9 cellular contexts compared by ENCODE assay signal in genomic region chr22:19986011-19986409, GRCh38. TPM values are rescaled to one million over a fixed set of nuclear protein-coding genes. Genes with fewer than 3 reads are reported as not detected.
DNase-seq lines count a peak whose midpoint lies in the region; ATAC-seq and TF ChIP-seq lines count a peak whose summit lies in the region.
"Had no signal": no experiment of that assay in that cellular context is flagged by ENCODE, and none has a peak within 500 bp of the region (broad histone marks: within the 10 kb centered on the region; RNA-seq: fewer than 3 reads in every experiment).

No MANE protein-coding gene starts in this region.

- TF ChIP-seq CTCF in HCT116 (IDR thresholded peaks at IDR 0.05 in 2 of 3, conservative IDR thresholded peaks at IDR 0.05 in 1 of 3; ENCODE audit: borderline replicate concordance in 1 of 3, insufficient read depth in 1 of 3, low read depth in 2 of 3, low read length in 2 of 3): no peak
- TF ChIP-seq CTCF in smooth muscle cell (IDR thresholded peaks at IDR 0.05; ENCODE audit: borderline replicate concordance, insufficient read depth, poor library complexity, severe bottlenecking): no peak
- no peak for TF ChIP-seq CTCF in GM13977 (IDR thresholded peaks at IDR 0.05; ENCODE audit: extremely low read depth, insufficient read depth, missing control alignments)

- DNase-seq in HCT116 (ENCODE audit: low read depth, low spot score) (no peak), adipocyte (ENCODE audit: low read depth) (no peak), smooth muscle cell (lab: John Stamatoyannopoulos, UW; ENCODE audit: unreplicated experiment) (no peak), HuH-7.5 (ENCODE audit: low spot score) (no peak), GM19238 (ENCODE audit: insufficient read length, low spot score) (no peak), DMS79 (lab: John Stamatoyannopoulos, UW) (no peak), GM13977 (ENCODE audit: low spot score) (no peak)
- DNase-seq: SIG-M5 had no signal

- H3K27me3 ChIP-seq in HCT116 (ENCODE audit: insufficient read depth, low read length): no peaks in the 10 kb centered on the region
- no peaks in the 10 kb centered on the region for H3K27me3 ChIP-seq in adipocyte (replicated peaks; ENCODE audit: control insufficient read depth, insufficient read depth, low read length)
- H3K27me3 ChIP-seq in smooth muscle cell (ENCODE audit: low read depth): peaks cover 11% of the 10 kb centered on the region

- in situ Hi-C loops in GM13977 (cut with MboI; ENCODE audit: low pct_unique_long_range_greater_than_20kb, low sequenced_read_pairs, unreplicated experiment): no loop called here

- H3K9ac ChIP-seq in HCT116 (ENCODE audit: low read length) (peak overlapping the region; percentile 79), adipocyte (ENCODE audit: low read length) (peak overlapping the region; percentile 80), smooth muscle cell (ENCODE audit: low read depth) (no peak overlapping the region)

- TF ChIP-seq POLR2A in HCT116 (IDR thresholded peaks at IDR 0.05; ENCODE audit: borderline replicate concordance, extremely low read depth, insufficient read depth, insufficient read length): no peak

- no peaks in the 10 kb centered on the region for H3F3A ChIP-seq in smooth muscle cell (ENCODE audit: low read depth)

- POLR2A ChIA-PET in HCT116 (lab: Charles Lee): no interaction called here

- no peaks in the 10 kb centered on the region for H3K36me3 ChIP-seq in HCT116 (ENCODE audit: control insufficient read depth in 1 of 2, insufficient read depth in 2 of 2, low read length in 2 of 2)
- H3K36me3 ChIP-seq in adipocyte (ENCODE audit: control insufficient read depth, insufficient read depth, low read length, severe bottlenecking): no peaks in the 10 kb centered on the region
- no peaks in the 10 kb centered on the region for H3K36me3 ChIP-seq in smooth muscle cell (ENCODE audit: low read depth)

- no peak for ATAC-seq in HCT116

- no peak for TF ChIP-seq RAD21 in HCT116 (IDR thresholded peaks at IDR 0.05; ENCODE audit: low read depth)

- H3K79me2 ChIP-seq in HCT116 (ENCODE audit: insufficient read depth, low read length): peaks cover 16% of the 10 kb centered on the region
- H3K79me2 ChIP-seq in smooth muscle cell (ENCODE audit: low read depth): no peaks in the 10 kb centered on the region

- intact Hi-C loops in HCT116 (cut with micrococcal nuclease): loop anchor here (10.0 kb wide), 1 partner anchor 99 kb away; the partner anchor contains the start of gene DGCR8

- no peaks in the 10 kb centered on the region for H3K9me3 ChIP-seq in HCT116 (ENCODE audit: control insufficient read depth in 1 of 2, insufficient read depth in 1 of 2, low read depth in 1 of 2, low read length in 2 of 2)
- no peaks in the 10 kb centered on the region for H3K9me3 ChIP-seq in adipocyte (ENCODE audit: control insufficient read depth, low read length)
- no peaks in the 10 kb centered on the region for H3K9me3 ChIP-seq in iPS-18c (ENCODE audit: control insufficient read depth, insufficient read depth, low read length)
- no peaks in the 10 kb centered on the region for H3K9me3 ChIP-seq in smooth muscle cell (replicated peaks; ENCODE audit: low read depth)

- no peaks in the 10 kb centered on the region for H3K9me2 ChIP-seq in HCT116 (ENCODE audit: insufficient read depth)

- H4K20me1 ChIP-seq in HCT116 (ENCODE audit: insufficient read depth): no peaks in the 10 kb centered on the region
- H4K20me1 ChIP-seq in smooth muscle cell (ENCODE audit: low read depth): no peaks in the 10 kb centered on the region

- peak overlapping the region; percentile 68 to 85 for H3K4me3 ChIP-seq in HCT116 (replicated peaks in 1 of 2; ENCODE audit: low read depth in 1 of 2, low read length in 2 of 2)
- H3K4me3 ChIP-seq in adipocyte (ENCODE audit: low read length): peak overlapping the region; percentile 77
- peak overlapping the region; percentile 93 for H3K4me3 ChIP-seq in iPS-18c (ENCODE audit: insufficient read depth, low read depth, low read length)
- peak overlapping the region; percentile 86 for H3K4me3 ChIP-seq in smooth muscle cell

- RAD21 ChIA-PET in HCT116 (lab: Charles Lee; ENCODE audit: low non-redundant PET in 1 of 2, low total read pairs in 2 of 2, uncharacterized antibody in 2 of 2, unreplicated experiment in 2 of 2): no interaction called here

- H3K4me2 ChIP-seq in HCT116 (ENCODE audit: low read length): peak overlapping the region; percentile 96
- H3K4me2 ChIP-seq in smooth muscle cell: peak overlapping the region; percentile 99

- TSS peak; percentile 41 for BruUV-seq in HCT116 (replicated peaks; lab: Mats Ljungman, UMichigan)

- CTCF ChIA-PET in HCT116 (lab: Charles Lee): no interaction called here

- 83% methylated on average over 2 of the region's 2 CpGs for WGBS in smooth muscle cell (ENCODE audit: low lambda C conversion rate)

- H3K27ac ChIP-seq in HCT116 (ENCODE audit: low read depth, low read length): peak overlapping the region; percentile 68
- no peak overlapping the region for H3K27ac ChIP-seq in smooth muscle cell (ENCODE audit: low read depth)

- H3K4me1 ChIP-seq in HCT116 (ENCODE audit: control insufficient read depth in 1 of 2, insufficient read depth in 2 of 2, low read length in 2 of 2): peaks cover 37 to 45% of the 10 kb centered on the region in 2 experiments
- H3K4me1 ChIP-seq in adipocyte (ENCODE audit: control insufficient read depth, insufficient read depth, low read length): no peaks in the 10 kb centered on the region
- peaks cover 7% of the 10 kb centered on the region for H3K4me1 ChIP-seq in smooth muscle cell (ENCODE audit: low read depth)

- H2AFZ ChIP-seq in HCT116 (ENCODE audit: low read depth, low read length, poor library complexity, severe bottlenecking): no peak overlapping the region
- H2AFZ ChIP-seq in smooth muscle cell (ENCODE audit: low read depth): no peak overlapping the region

TF ChIP-seq in HCT116, 20 proteins besides CTCF, POLR2A, EP300 and RAD21 (continues in another document):
- TF ChIP-seq POLR2AphosphoS5 (IDR thresholded peaks at IDR 0.05; ENCODE audit: low read depth, low read length) (no peak), FOSL1 (IDR thresholded peaks at IDR 0.05; ENCODE audit: low read depth) (no peak), SIN3A (IDR thresholded peaks at IDR 0.05; ENCODE audit: low read depth) (no peak), CBX3 (IDR thresholded peaks at IDR 0.05; ENCODE audit: low read depth) (no peak), REST (IDR thresholded peaks at IDR 0.05; ENCODE audit: low read depth) (no peak), EGR1 (IDR thresholded peaks at IDR 0.05; ENCODE audit: low read depth) (no peak), YY1 (IDR thresholded peaks at IDR 0.05; ENCODE audit: extremely low read depth, insufficient replicate concordance, low read depth, low read length) (no peak), ZFX (IDR thresholded peaks at IDR 0.05) (no peak), JUND (IDR thresholded peaks at IDR 0.05) (no peak), SRF (IDR thresholded peaks at IDR 0.05; ENCODE audit: low read depth) (no peak)
- TF ChIP-seq, protein P1, sequence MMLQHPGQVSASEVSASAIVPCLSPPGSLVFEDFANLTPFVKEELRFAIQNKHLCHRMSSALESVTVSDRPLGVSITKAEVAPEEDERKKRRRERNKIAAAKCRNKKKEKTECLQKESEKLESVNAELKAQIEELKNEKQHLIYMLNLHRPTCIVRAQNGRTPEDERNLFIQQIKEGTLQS (IDR thresholded peaks at IDR 0.05): no peak
- TF ChIP-seq, protein P2, sequence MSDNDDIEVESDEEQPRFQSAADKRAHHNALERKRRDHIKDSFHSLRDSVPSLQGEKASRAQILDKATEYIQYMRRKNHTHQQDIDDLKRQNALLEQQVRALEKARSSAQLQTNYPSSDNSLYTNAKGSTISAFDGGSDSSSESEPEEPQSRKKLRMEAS (IDR thresholded peaks at IDR 0.05): no peak

RNA-seq across cellular contexts. Expression of gene ARVCF, which starts 30.6 kb away (rescaled TPM):
- total RNA-seq in HCT116 (2021; ENCODE audit: unreplicated experiment) (42.8 TPM), smooth muscle cell (7.1 and 10.6 TPM in 2 replicates)
- polyA plus RNA-seq in HCT116 (2012): 31.1 and 33.4 TPM in 2 replicates
- 5.4 and 11.1 TPM in 2 replicates for polyA plus RNA-seq in smooth muscle cell

RNA-seq across cellular contexts. Expression of gene TANGO2, which starts 34.9 kb away (rescaled TPM):
- total RNA-seq in HCT116 (2021; ENCODE audit: unreplicated experiment) (17.0 TPM), smooth muscle cell (10.8 and 13.1 TPM in 2 replicates)
- polyA plus RNA-seq in HCT116 (2012): 14.7 and 15.6 TPM in 2 replicates
- 14.7 and 20.4 TPM in 2 replicates for polyA plus RNA-seq in smooth muscle cell

RNA-seq across cellular contexts. Expression of gene TXNRD2, which starts 44.4 kb away (rescaled TPM):
- total RNA-seq in HCT116 (2021; ENCODE audit: unreplicated experiment) (19.7 TPM), smooth muscle cell (0.36 TPM in 1 of 2 replicates, not detected in the other)
- polyA plus RNA-seq in HCT116 (2012): 13.2 and 14.8 TPM in 2 replicates
- polyA plus RNA-seq in smooth muscle cell: 0.99 and 3.2 TPM in 2 replicates

RNA-seq across cellular contexts. Expression of gene COMT, which starts 44.4 kb away (rescaled TPM):
- total RNA-seq in HCT116 (2021; ENCODE audit: unreplicated experiment) (109 TPM), smooth muscle cell (4.1 and 9.9 TPM in 2 replicates)
- polyA plus RNA-seq in HCT116 (2012): 142 and 156 TPM in 2 replicates
- 6.2 and 34.1 TPM in 2 replicates for polyA plus RNA-seq in smooth muscle cell

Comparison
In these comparisons a context has a peak if more than half of its experiments do, and no peak if none do; other contexts are left out.
1. RNA of gene TXNRD2, which starts 44.4 kb away (total RNA-seq): 19.7 TPM in HCT116 (single experiment); 0.36 TPM in smooth muscle cell; every median in the first group is over 10 times any median in the second.
2. Peak in every context shown above with its lines, with median percentiles within 50 percentile points of each other: H3K4me3 ChIP-seq.